8 cellular contexts compared by ENCODE assay signal in the genomic region with DNA sequence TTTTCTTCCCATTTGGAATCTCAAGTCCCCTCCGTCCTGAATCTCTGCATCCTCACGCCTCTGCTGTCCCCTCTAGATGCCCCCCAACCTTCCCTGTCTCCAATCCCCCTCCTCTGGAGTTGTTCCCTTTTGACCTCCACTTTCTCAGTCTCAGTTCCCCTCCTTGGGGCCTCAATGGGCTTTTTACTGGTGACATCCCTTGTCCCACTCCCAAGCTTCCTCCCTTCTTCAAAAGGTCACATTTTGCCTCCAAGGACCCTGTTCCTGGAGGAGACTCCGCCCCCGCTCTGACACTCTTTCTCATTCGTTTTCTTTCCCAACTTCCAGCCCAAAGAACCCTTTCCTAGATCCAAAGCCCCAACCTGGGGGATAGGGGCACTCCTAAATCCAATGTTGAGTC. TPM values are rescaled to one million over a fixed set of nuclear protein-coding genes. Genes with fewer than 3 reads are reported as not detected.
A peak's percentile ranks its signal among the peaks of the same experiment; 100 is the strongest.
DNase-seq lines count a peak whose midpoint lies in the region; ATAC-seq and TF ChIP-seq lines count a peak whose summit lies in the region.

No MANE protein-coding gene starts in this region.

- H3K79me1 ChIP-seq in IMR-90 (ENCODE audit: low read depth in 1 of 2, low read length in 2 of 2): peaks cover 7 to 41% of the 10 kb centered on the region in 2 experiments; a peak in 2 of 4 replicates

- peak overlapping the region; percentile 87 for H2BK5ac ChIP-seq in IMR-90 (ENCODE audit: low read depth, low read length, poor library complexity, severe bottlenecking)

- H3K27me3 ChIP-seq in IMR-90 (ENCODE audit: control insufficient read depth, insufficient read depth, low read length): no peaks in the 10 kb centered on the region
- H3K27me3 ChIP-seq in mammary epithelial cell (ENCODE audit: insufficient read depth, low read length): no peaks in the 10 kb centered on the region
- no peaks in the 10 kb centered on the region for H3K27me3 ChIP-seq in muscle layer of colon (ENCODE audit: control insufficient read depth in 1 of 2, insufficient read depth in 2 of 2, low read length in 2 of 2)
- H3K27me3 ChIP-seq in body of pancreas: no peaks in the 10 kb centered on the region

- peak overlapping the region; percentile 80 for H3K4ac ChIP-seq in IMR-90 (ENCODE audit: low read depth, low read length)

- peak overlapping the region; percentile 3; the same call in 1 of the 2 replicates for H2BK20ac ChIP-seq in IMR-90 (ENCODE audit: low read depth, low read length)

- TF ChIP-seq POLR2A in IMR-90 (IDR thresholded peaks at IDR 0.05; ENCODE audit: low read depth, low read length) (no peak), body of pancreas (IDR thresholded peaks at IDR 0.05) (no peak)

- peak overlapping the region; percentile 96 for H2AK9ac ChIP-seq in IMR-90 (replicated peaks; ENCODE audit: low read depth, low read length, poor library complexity)

- POLR2A ChIA-PET in AG04449 (lab: Yijun Ruan, JAX): interaction anchor here (0.6 kb wide), 1 partner anchor 163 kb away, joined by 4 read pairs; no protein-coding TSS in a partner anchor
- POLR2A ChIA-PET in IMR-90 (lab: Charles Lee; ENCODE audit: unreplicated experiment): interaction anchor here (0.9 kb wide), 1 partner anchor 104 kb away, joined by 5 read pairs; no protein-coding TSS in a partner anchor

- peak overlapping the region; percentile 88 for H3K27ac ChIP-seq in IMR-90 (ENCODE audit: insufficient read depth, low read length)
- peak overlapping the region; percentile 73 for H3K27ac ChIP-seq in mammary epithelial cell (ENCODE audit: insufficient read depth, low read depth, low read length)
- peak overlapping the region; percentile 77 for H3K27ac ChIP-seq in muscle layer of colon (ENCODE audit: low read depth, low read length)
- H3K27ac ChIP-seq in body of pancreas: peak overlapping the region in 2 of 4 donors; percentile 82 to 89

- H3K4me3 ChIP-seq in AG04449 (ENCODE audit: low read depth, low read length) (peak overlapping the region; percentile 96), IMR-90 (ENCODE audit: insufficient read depth, low read depth, low read length) (peak overlapping the region; percentile 76), mammary epithelial cell (replicated peaks in 1 of 3; ENCODE audit: insufficient read depth in 1 of 3, low read depth in 2 of 3, low read length in 3 of 3) (peak overlapping the region; percentile 54 to 93 (median 89)), muscle layer of colon (ENCODE audit: low read depth in 1 of 2, low read length in 2 of 2) (peak overlapping the region; percentile 55 to 95), body of pancreas (no peak overlapping the region)

- peak overlapping the region; percentile 53 for H2AK5ac ChIP-seq in IMR-90 (ENCODE audit: low read depth, low read length)

- BruUV-seq in IMR-90 (replicated peaks; lab: Mats Ljungman, UMichigan) (no TSS peak), mammary epithelial cell (replicated peaks; lab: Mats Ljungman, UMichigan) (no TSS peak)

- H3K23ac ChIP-seq in IMR-90 (ENCODE audit: low read depth, low read length): peak overlapping the region; percentile 84; the same call in 1 of the 2 replicates

- H2BK15ac ChIP-seq in IMR-90 (ENCODE audit: low read depth, low read length): peak overlapping the region; percentile 86; the same call in 1 of the 3 replicates

- in situ Hi-C loops in IMR-90 (cut with MboI; ENCODE audit: low sequenced_read_pairs): loop anchor here (5.0 to 10.0 kb wide), 2 partner anchors 65 to 143 kb away; a partner anchor contains a TSS
- in situ Hi-C loops in mammary epithelial cell (cut with MboI; ENCODE audit: low sequenced_read_pairs in 2 of 2): loop anchor here in 1 of 2 donors (25.0 kb wide), 1 partner anchor 288 kb away; a partner anchor contains a TSS

- H3K9ac ChIP-seq in IMR-90 (ENCODE audit: low read depth, low read length) (peak overlapping the region; percentile 88), mammary epithelial cell (ENCODE audit: insufficient read depth, low read length) (peak overlapping the region; percentile 83), muscle layer of colon (ENCODE audit: low read length) (peak overlapping the region; percentile 97)

- H3K56ac ChIP-seq in IMR-90 (ENCODE audit: extremely low read depth, insufficient read depth, low read length): peak overlapping the region; percentile 65

- CTCF ChIA-PET in AG04449 (lab: Yijun Ruan, JAX): interaction anchor here (0.6 to 3.4 kb wide), 7 partner anchors 9 to 142 kb away, joined by 3 to 27 read pairs (median 4); no protein-coding TSS in a partner anchor
- CTCF ChIA-PET in IMR-90 (lab: Yijun Ruan, JAX): no interaction called here
- CTCF ChIA-PET in mammary epithelial cell (lab: Charles Lee; ENCODE audit: low non-redundant PET): no interaction called here

- intact Hi-C loops in IMR-90 (cut with micrococcal nuclease) (loop anchor here (1.0 kb wide), 1 partner anchor 142 kb away; no protein-coding TSS in a partner anchor), mammary epithelial cell (cut with micrococcal nuclease) (no loop called here), body of pancreas (cut with DNase I) (no loop called here)

- H3K36me3 ChIP-seq in IMR-90 (ENCODE audit: control insufficient read depth, insufficient read depth, low read length) (peaks cover 5% of the 10 kb centered on the region), mammary epithelial cell (ENCODE audit: insufficient read depth, low read length) (peaks cover 7% of the 10 kb centered on the region), muscle layer of colon (ENCODE audit: insufficient read depth, low read length) (peaks cover under 1% of the 10 kb centered on the region), body of pancreas (replicated peaks in 1 of 2; ENCODE audit: insufficient read depth in 1 of 2, low read depth in 2 of 2) (no peaks in the 10 kb centered on the region)

- 16% methylated on average over 5 of the region's 5 CpGs; no CpG with 5 or more reads in 1 of the 2 experiments for WGBS in IMR-90 (ENCODE audit: extremely low coverage in 2 of 2, insufficient read length in 1 of 2), 2 experiments
- 43% methylated on average over 5 of the region's 5 CpGs for WGBS in mammary epithelial cell (ENCODE audit: low coverage, missing lambda C conversion rate)
- WGBS in body of pancreas, 2 donors: 43 to 45% methylated on average over 5 of the region's 5 CpGs

- TF ChIP-seq CTCF in AG04449 (IDR thresholded peaks at IDR 0.05; ENCODE audit: insufficient read depth, low read length, missing control alignments) (no peak), IMR-90 (conservative IDR thresholded peaks at IDR 0.05; ENCODE audit: low read depth, low read length) (no peak), mammary epithelial cell (conservative IDR thresholded peaks at IDR 0.05 in 1 of 2, IDR thresholded peaks at IDR 0.05 in 1 of 2; ENCODE audit: extremely low read depth in 1 of 2, insufficient read depth in 1 of 2, low read depth in 1 of 2, low read length in 2 of 2) (no peak), body of pancreas (IDR thresholded peaks at IDR 0.05) (no peak)

- peak overlapping the region; percentile 32 to 92 for H4K8ac ChIP-seq in IMR-90 (ENCODE audit: low read depth in 2 of 2, low read length in 2 of 2)

- ATAC-seq in IMR-90 (ENCODE audit: low read depth): no peak
- no peak for ATAC-seq in body of pancreas
- no peak for ATAC-seq in GM21528 (IDR thresholded peaks at IDR 0.05; ENCODE audit: low FRiP score, unreplicated experiment)
- no peak for ATAC-seq in HG03095 (IDR thresholded peaks at IDR 0.05; ENCODE audit: unreplicated experiment)

- peaks cover 50% of the 10 kb centered on the region for H3K79me2 ChIP-seq in mammary epithelial cell (ENCODE audit: insufficient read depth, low read length)

- dilution Hi-C loops in IMR-90 (cut with HindIII; ENCODE audit: low sequenced_read_pairs, unreplicated experiment): no loop called here
- dilution Hi-C loops in mammary epithelial cell (cut with HindIII; ENCODE audit: low sequenced_read_pairs): loop anchor here (5.0 kb wide), 1 partner anchor 37 kb away; no protein-coding TSS in a partner anchor

- DNase-seq in AG04449 (ENCODE audit: low read depth, low spot score) (no peak), IMR-90 (no peak), mammary epithelial cell (no peak), body of pancreas (no peak), NCI-H1105 (lab: John Stamatoyannopoulos, UW) (no peak)

- H3K9me3 ChIP-seq in IMR-90 (ENCODE audit: control insufficient read depth, insufficient read depth, low read length) (no peaks in the 10 kb centered on the region), mammary epithelial cell (replicated peaks; ENCODE audit: insufficient read depth, low read length) (no peaks in the 10 kb centered on the region), muscle layer of colon (ENCODE audit: low read length) (no peaks in the 10 kb centered on the region), body of pancreas (no peaks in the 10 kb centered on the region)

- H2AFZ ChIP-seq in IMR-90 (replicated peaks; ENCODE audit: low read length, poor library complexity) (peak overlapping the region; percentile 84), mammary epithelial cell (ENCODE audit: low read depth, low read length) (peak overlapping the region; percentile 89)

- peak overlapping the region; percentile 65 for H2BK120ac ChIP-seq in IMR-90 (ENCODE audit: low read depth, low read length)

- no peaks in the 10 kb centered on the region; the same call in 1 of the 2 replicates for H3K9me1 ChIP-seq in IMR-90 (ENCODE audit: insufficient read depth, low read length)

- peaks cover 33% of the 10 kb centered on the region for H4K20me1 ChIP-seq in IMR-90 (ENCODE audit: insufficient read depth, low read length)
- H4K20me1 ChIP-seq in mammary epithelial cell (ENCODE audit: insufficient read depth, low read length): no peaks in the 10 kb centered on the region

- H3K4me1 ChIP-seq in IMR-90 (ENCODE audit: control insufficient read depth, insufficient read depth, low read length) (no peaks in the 10 kb centered on the region), mammary epithelial cell (ENCODE audit: insufficient read depth, low read length) (peaks cover 6% of the 10 kb centered on the region), muscle layer of colon (ENCODE audit: insufficient read depth, low read length) (peaks cover 36% of the 10 kb centered on the region), body of pancreas (peaks cover 11% of the 10 kb centered on the region)

- peak overlapping the region; percentile 45 for H4K5ac ChIP-seq in IMR-90 (ENCODE audit: low read depth, low read length)

- H3K18ac ChIP-seq in IMR-90 (ENCODE audit: low read depth, low read length): peak overlapping the region; percentile 21

- TF ChIP-seq RAD21 in IMR-90 (IDR thresholded peaks at IDR 0.05; ENCODE audit: low read length): no peak

- H3K14ac ChIP-seq in IMR-90 (replicated peaks; ENCODE audit: low read depth, low read length): peak overlapping the region; percentile 90

- peak overlapping the region; percentile 79 for H4K91ac ChIP-seq in IMR-90 (ENCODE audit: insufficient read depth, low read depth, low read length)

- H3K4me2 ChIP-seq in IMR-90 (ENCODE audit: low read depth, low read length): peak overlapping the region; percentile 92
- H3K4me2 ChIP-seq in mammary epithelial cell (ENCODE audit: insufficient read depth, low read depth, low read length): peak overlapping the region; percentile 75

RNA-seq across cellular contexts. Expression of a gene that starts 1.0 kb away (rescaled TPM):
- 134 and 144 TPM in 2 replicates for total RNA-seq in IMR-90 (2012; rRNA removed)
- 274 and 374 TPM in 2 replicates for polyA plus RNA-seq in IMR-90 (2012; rRNA removed)
- polyA plus RNA-seq in IMR-90 (2012; cell fraction: cytosol; rRNA removed): 459 and 604 TPM in 2 replicates
- polyA plus RNA-seq in IMR-90 (2012; cell fraction: nucleus; rRNA removed; ENCODE audit: low replicate concordance): 129 and 153 TPM in 2 replicates
- 100 to 1,000 TPM in 1 of 2 donors, 10 to 100 TPM in 1; 67.5 to 257 TPM for total RNA-seq in mammary epithelial cell
- 295 TPM for polyA plus RNA-seq in mammary epithelial cell
- polyA minus RNA-seq in mammary epithelial cell: 220 TPM
- total RNA-seq in body of pancreas: 10 to 100 TPM; 32.2 to 49.1 TPM

RNA-seq across cellular contexts. Expression of a gene that starts 11.2 kb away (rescaled TPM):
- total RNA-seq in IMR-90 (2012; rRNA removed): 28.9 and 29.0 TPM in 2 replicates
- 16.4 and 18.7 TPM in 2 replicates for polyA plus RNA-seq in IMR-90 (2012; rRNA removed)
- 10.3 and 12.5 TPM in 2 replicates for polyA plus RNA-seq in IMR-90 (2012; cell fraction: cytosol; rRNA removed)
- 17.8 and 19.1 TPM in 2 replicates for polyA plus RNA-seq in IMR-90 (2012; cell fraction: nucleus; rRNA removed; ENCODE audit: low replicate concordance)
- total RNA-seq in mammary epithelial cell: 10 to 100 TPM; 45.7 to 45.8 TPM
- 18.1 TPM for polyA plus RNA-seq in mammary epithelial cell
- 75.1 TPM for polyA minus RNA-seq in mammary epithelial cell
- total RNA-seq in body of pancreas: 10 to 100 TPM; 22.8 to 24.7 TPM

Comparison
In these comparisons a context has a peak if more than half of its experiments do, and no peak if none do; other contexts are left out.
1. H3K4me3 ChIP-seq: peak in AG04449 (single experiment), IMR-90 (single experiment), mammary epithelial cell (3 of 3) and muscle layer of colon (2 of 2); none in body of pancreas (0 of 2).
2. Peak in every context shown above with its lines, with median percentiles within 50 percentile points of each other: H3K9ac ChIP-seq.